1 cellular context compared by ENCODE assay signal in the genomic region with DNA sequence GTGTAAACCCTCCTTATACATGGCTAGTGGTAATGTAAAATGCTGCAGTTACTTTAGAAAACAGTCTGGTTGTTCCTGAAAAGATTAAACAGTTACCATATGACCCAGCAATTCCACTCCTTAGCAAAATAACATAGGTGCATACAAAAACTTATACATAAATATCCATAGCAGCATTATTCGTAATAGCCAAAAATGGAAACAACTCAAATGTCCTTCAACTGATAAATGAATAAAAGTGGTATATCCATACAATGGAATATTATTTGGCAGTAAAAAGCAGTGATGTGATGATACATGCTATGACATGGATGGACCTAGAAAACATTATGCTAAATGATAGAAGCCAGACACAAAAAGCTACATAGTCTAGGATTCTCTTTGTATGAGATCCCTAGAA.
TF ChIP-seq lines count a peak whose summit lies in the region.

No MANE protein-coding gene starts in this region.

TF ChIP-seq in A549, 52 proteins besides CTCF, POLR2A, EP300 and RAD21:
- TF ChIP-seq CHD4 (IDR thresholded peaks at IDR 0.05; ENCODE audit: borderline replicate concordance) (no peak), CBX2 (IDR thresholded peaks at IDR 0.05; ENCODE audit: borderline replicate concordance, low read depth) (no peak), ATOH8 (CRISPR knock-in tag; IDR thresholded peaks at IDR 0.05; ENCODE audit: low read depth) (no peak), TFCP2L1 (CRISPR knock-in tag; IDR thresholded peaks at IDR 0.05) (no peak), ZNF302 (CRISPR knock-in tag; IDR thresholded peaks at IDR 0.05) (no peak), ESRRA (IDR thresholded peaks at IDR 0.05; ENCODE audit: borderline replicate concordance, low read length) (no peak), HOXA7 (CRISPR knock-in tag; IDR thresholded peaks at IDR 0.05) (no peak), NPAS2 (CRISPR knock-in tag; IDR thresholded peaks at IDR 0.05; ENCODE audit: borderline replicate concordance) (no peak), ZC3H11A (IDR thresholded peaks at IDR 0.05) (no peak), JUNB (IDR thresholded peaks at IDR 0.05) (no peak), FOXS1 (CRISPR knock-in tag; IDR thresholded peaks at IDR 0.05) (no peak), HOXB5 (CRISPR knock-in tag; IDR thresholded peaks at IDR 0.05) (no peak), SREBF2 (IDR thresholded peaks at IDR 0.05) (no peak), USF2 (IDR thresholded peaks at IDR 0.05) (no peak), HDAC2 (IDR thresholded peaks at IDR 0.05) (no peak), ZSCAN20 (CRISPR knock-in tag; IDR thresholded peaks at IDR 0.05) (no peak), HOXB13 (CRISPR knock-in tag; IDR thresholded peaks at IDR 0.05; ENCODE audit: low read depth) (no peak), ZFP36 (IDR thresholded peaks at IDR 0.05; ENCODE audit: borderline replicate concordance, partially characterized antibody) (no peak), RNF2 (IDR thresholded peaks at IDR 0.05; ENCODE audit: borderline replicate concordance, low read depth) (no peak)
TF ChIP-seq in A549: peak in this region for 0.
